36 cellular contexts compared by ENCODE assay signal in genomic region chr17:46000292-46000691, GRCh38. TPM values are rescaled to one million over a fixed set of nuclear protein-coding genes. Genes with fewer than 3 reads are reported as not detected.
"Had no signal": no experiment of that assay in that cellular context is flagged by ENCODE, and none has a peak within 500 bp of the region (broad histone marks: within the 10 kb centered on the region; RNA-seq: fewer than 3 reads in every experiment).

No MANE protein-coding gene starts in this region.

- ATAC-seq: activated naive CD8-positive, alpha-beta T cell treated with anti-CD3 and anti-CD28 coated beads, Interleukin-2, amount 50 U/mL, for 24 hours; activated T-cell treated with anti-CD3 and anti-CD28 coated beads, Interleukin-2, amount 50 U/mL, for 4 hours; activated T-helper 17 cell treated with anti-CD3 and anti-CD28 coated beads, Interleukin-2, amount 50 U/mL, for 72 hours; body of pancreas; gastroesophageal sphincter; heart right ventricle had no signal

- H3K4me1 ChIP-seq: breast epithelium had no signal

- H3K36me3 ChIP-seq: adrenal gland, breast epithelium, cardiac muscle cell, esophagus squamous epithelium, gastroesophageal sphincter, heart right ventricle had no signal

- DNase-seq: activated CD4-positive, alpha-beta memory T cell treated with anti-CD3 and anti-CD28 coated beads, Interleukin-2, amount 10 ng/mL, durations not matched to agents 7 days and 5 days; activated CD4-positive, alpha-beta T cell treated with anti-CD3 and anti-CD28 coated beads for 4 hours; activated CD4-positive, alpha-beta T cell treated with anti-CD3 and anti-CD28 coated beads, Interleukin-2, amount 10 ng/mL, durations not matched to agents 7 days and 5 days; activated CD4-positive, alpha-beta T cell treated with anti-CD3 and anti-CD28 coated beads, Interleukin-2, amount 50 U/mL, for 4 hours; activated CD4-positive, CD25-positive, alpha-beta regulatory T cell; activated CD4-positive, CD25-positive, alpha-beta regulatory T cell treated with anti-CD3 and anti-CD28 coated beads, Interleukin-2, amount 50 U/mL, for 72 hours; activated CD8-positive, alpha-beta memory T cell treated with anti-CD3 and anti-CD28 coated beads, Interleukin-2, amount 50 U/mL, for 48 hours; activated effector memory CD4-positive, alpha-beta T cell treated with Interleukin-2 at 50 U/mL for 16 hours; activated gamma-delta T cell treated with Interleukin-2 at 50 U/mL for 16 hours; activated naive CD4-positive, alpha-beta T cell treated with anti-CD3 and anti-CD28 coated beads for 36 hours; activated naive CD8-positive, alpha-beta T cell treated with anti-CD3 and anti-CD28 coated beads for 36 hours; activated naive CD8-positive, alpha-beta T cell treated with anti-CD3 and anti-CD28 coated beads, Interleukin-2, amount 50 U/mL, for 24 hours; activated T-cell treated with anti-CD3 and anti-CD28 coated beads, Interleukin-2, amount 50 U/mL, for 4 hours; adrenal gland; amygdala; aorta; body of pancreas; central memory CD4-positive, alpha-beta T cell; cortex of kidney; dermis blood vessel endothelial cell; effector CD8-positive, alpha-beta T cell; esophagus squamous epithelium; foreskin melanocyte; heart right ventricle; T-helper 2 cell had no signal

- H3K4me3 ChIP-seq: adrenal gland, body of pancreas, breast epithelium, cardiac muscle cell, esophagus squamous epithelium, gastroesophageal sphincter, heart right ventricle had no signal

- H3K27ac ChIP-seq: adrenal gland, body of pancreas, breast epithelium, cardiac muscle cell, epithelial cell of prostate, esophagus squamous epithelium, gastroesophageal sphincter, heart right ventricle had no signal

- H3K9me3 ChIP-seq: adrenal gland, body of pancreas, breast epithelium, esophagus squamous epithelium, gastroesophageal sphincter, heart right ventricle had no signal

- H3K27me3 ChIP-seq: adrenal gland, body of pancreas, breast epithelium, cardiac muscle cell, esophagus squamous epithelium, gastroesophageal sphincter, heart right ventricle had no signal

RNA-seq across cellular contexts. Expression of gene STH, which starts 1.2 kb away (rescaled TPM):
- total RNA-seq: activated CD4-positive, alpha-beta memory T cell treated with anti-CD3 and anti-CD28 coated beads, Interleukin-2, amount 10 ng/mL, durations not matched to agents 7 days and 5 days; activated CD4-positive, alpha-beta T cell treated with anti-CD3 and anti-CD28 coated beads, Interleukin-2, amount 10 ng/mL, durations not matched to agents 7 days and 5 days; activated naive CD4-positive, alpha-beta T cell treated with anti-CD3 and anti-CD28 coated beads for 36 hours; activated naive CD8-positive, alpha-beta T cell treated with anti-CD3 and anti-CD28 coated beads for 36 hours; activated T-cell treated with anti-CD3 and anti-CD28 coated beads, Interleukin-2, amount 50 U/mL, for 4 hours; activated T-helper 17 cell treated with anti-CD3 and anti-CD28 coated beads, Interleukin-2, amount 50 U/mL, for 72 hours; adrenal gland; aorta; body of pancreas; breast epithelium; cardiac muscle cell; dermis blood vessel endothelial cell; endothelial cell of umbilical vein; esophagus squamous epithelium; fibroblast of lung; fibroblast of villous mesenchyme; gastroesophageal sphincter; glomerular endothelial cell; heart right ventricle; T-helper 1 cell treated with Interleukin-12 subunit alpha and Interleukin-12 subunit beta and Interleukin-4 antibody, amounts not matched to agents 30 ng/mL and 1 ng/mL, for 36 hours had no signal
- polyA plus RNA-seq: adrenal gland, aorta, cardiac muscle cell, endothelial cell of umbilical vein, esophagus, fibroblast of lung, heart right ventricle had no signal
